ENCODE assay signal across 28 cellular contexts in the genomic region with DNA sequence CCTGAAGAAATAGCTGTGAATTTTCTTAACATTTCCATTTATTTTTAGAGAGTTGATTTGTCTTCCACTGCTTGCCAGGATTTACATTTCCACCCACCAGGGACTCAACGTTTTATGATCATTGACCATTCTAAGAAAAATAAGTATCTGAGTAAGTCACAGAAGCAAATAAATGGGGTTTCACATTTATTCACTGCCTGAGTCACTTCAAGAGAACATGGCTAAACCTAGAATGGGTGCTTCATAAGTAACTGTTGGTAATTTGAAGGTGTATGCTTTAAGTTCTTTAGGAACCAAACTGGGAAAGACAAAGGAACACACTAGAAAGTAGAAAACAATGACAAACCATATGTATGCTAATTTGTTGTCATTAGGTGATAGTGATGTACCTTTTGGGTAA. TPM values are rescaled to one million over a fixed set of nuclear protein-coding genes. Genes with fewer than 3 reads are reported as not detected.
"Had no signal": no experiment of that assay in that cellular context is flagged by ENCODE, and none has a peak within 500 bp of the region (broad histone marks: within the 10 kb centered on the region; RNA-seq: fewer than 3 reads in every experiment).

No MANE protein-coding gene starts in this region.

- H3K4me1 ChIP-seq: left ventricle myocardium inferior, stomach, testis, thyroid gland, upper lobe of right lung had no signal

- H3K27me3 ChIP-seq: ovary, stomach, testis, thyroid gland, upper lobe of right lung had no signal

- H3K27me3 Mint-ChIP-seq: naive B cell; progenitor cell of endocrine pancreas; stimulated activated naive B cell treated with anti-CD40 and anti-IgM and Interleukin-4, amounts not matched to agents 10 μg/mL and 1 μg/mL and 100 μg/mL, for 72 hours had no signal

- DNase-seq: hypothalamus; immature natural killer cell; kidney; left colon; left ventricle myocardium inferior; mesendoderm; naive B cell; natural killer cell; ovary; retina; right cardiac atrium; stimulated activated CD4-positive, alpha-beta T cell treated with anti-CD3 and anti-CD28 coated beads, Interleukin-12 subunit alpha, Interleukin-12 subunit beta, amount 100 ng/mL, for 4 hours; stimulated activated CD4-positive, alpha-beta T cell treated with anti-CD3 and anti-CD28 coated beads, Interleukin-15, amount 100 ng/mL, for 24 hours; stimulated activated CD4-positive, alpha-beta T cell treated with anti-CD3 and anti-CD28 coated beads, Interleukin-2, amount 100 ng/mL, for 24 hours; stimulated activated CD4-positive, alpha-beta T cell treated with anti-CD3 and anti-CD28 coated beads, Interleukin-4, amount 100 ng/mL, for 1 hour; stimulated activated naive B cell treated with anti-CD40 and anti-IgM and Interleukin-4, amounts not matched to agents 10 μg/mL and 1 μg/mL and 100 μg/mL, for 72 hours; stimulated activated naive CD8-positive, alpha-beta T cell treated with anti-CD3 and anti-CD28 coated beads, Interleukin-15, Interleukin-2, amounts not matched to agents 100 U/mL and 50 U/mL, for 24 hours; stomach; testis; thyroid gland; trophoblast cell; upper lobe of right lung had no signal

- H3K9me3 Mint-ChIP-seq: immature natural killer cell had no signal

- ATAC-seq: left colon; natural killer cell; right cardiac atrium; sciatic nerve; stimulated activated naive B cell treated with anti-CD40 and anti-IgM and Interleukin-4, amounts not matched to agents 10 μg/mL and 1 μg/mL and 100 μg/mL, for 72 hours; stimulated activated naive CD8-positive, alpha-beta T cell treated with anti-CD3 and anti-CD28 coated beads, Interleukin-15, Interleukin-2, amounts not matched to agents 100 U/mL and 50 U/mL, for 24 hours; upper lobe of right lung had no signal

- H3K4me3 ChIP-seq: left ventricle myocardium inferior, lung, ovary, skin epidermis, stomach, testis, thyroid gland, upper lobe of right lung had no signal

- H3K27ac ChIP-seq: left ventricle myocardium inferior, ovary, skin epidermis, stomach, testis, thyroid gland, upper lobe of right lung had no signal

- H3K27ac Mint-ChIP-seq: immature natural killer cell; mesothelial cell of epicardium; natural killer cell; progenitor cell of endocrine pancreas; stimulated activated naive B cell treated with anti-CD40 and anti-IgM and Interleukin-4, amounts not matched to agents 10 μg/mL and 1 μg/mL and 100 μg/mL, for 72 hours had no signal

- H3K4me3 Mint-ChIP-seq: immature natural killer cell; mesothelial cell of epicardium; naive B cell; natural killer cell; stimulated activated naive B cell treated with anti-CD40 and anti-IgM and Interleukin-4, amounts not matched to agents 10 μg/mL and 1 μg/mL and 100 μg/mL, for 72 hours had no signal

- H3K36me3 ChIP-seq: left ventricle myocardium inferior, ovary, stomach, thyroid gland, upper lobe of right lung had no signal

- H3K36me3 Mint-ChIP-seq: immature natural killer cell; mesothelial cell of epicardium; naive B cell; natural killer cell; stimulated activated naive B cell treated with anti-CD40 and anti-IgM and Interleukin-4, amounts not matched to agents 10 μg/mL and 1 μg/mL and 100 μg/mL, for 72 hours had no signal

- H3K9me3 ChIP-seq: left ventricle myocardium inferior, ovary, stomach, testis, thyroid gland, upper lobe of right lung had no signal

- FAIRE-seq: kidney, urothelium cell line had no signal

- H3K4me1 Mint-ChIP-seq: immature natural killer cell; mesothelial cell of epicardium; naive B cell; natural killer cell; stimulated activated naive B cell treated with anti-CD40 and anti-IgM and Interleukin-4, amounts not matched to agents 10 μg/mL and 1 μg/mL and 100 μg/mL, for 72 hours had no signal

RNA-seq across cellular contexts. Expression of a gene that starts 43.2 kb away (rescaled TPM):
- total RNA-seq: natural killer cell, upper lobe of right lung had no signal
- polyA plus RNA-seq: immature natural killer cell had no signal
